In genomic region chr3:188595890-188596376, GRCh38 we compare ENCODE assay signal across 15 cellular contexts.
A peak's percentile ranks its signal among the peaks of the same experiment; 100 is the strongest.
DNase-seq lines count a peak whose midpoint lies in the region; ATAC-seq and TF ChIP-seq lines count a peak whose summit lies in the region.
"Had no signal": no experiment of that assay in that cellular context is flagged by ENCODE, and none has a peak within 500 bp of the region (broad histone marks: within the 10 kb centered on the region; RNA-seq: fewer than 3 reads in every experiment).

No MANE protein-coding gene starts in this region.

- peak in 2 of 4 donors; percentile 43 to 53 for ATAC-seq in heart left ventricle
- no peak for ATAC-seq in GM19455 (IDR thresholded peaks at IDR 0.05; ENCODE audit: unreplicated experiment)
- ATAC-seq in CD8-positive, alpha-beta T cell, result no peak
- no peak for ATAC-seq in HG02981 (IDR thresholded peaks at IDR 0.05; ENCODE audit: unreplicated experiment)
- ATAC-seq: A549; activated T-helper 17 cell treated with anti-CD3 and anti-CD28 coated beads, Interleukin-2, amount 50 U/mL, for 72 hours; HepG2; stimulated activated effector memory CD8-positive, alpha-beta T cell treated with anti-CD3 and anti-CD28 coated beads, Interleukin-12 subunit alpha, Interleukin-12 subunit beta, amount 100 ng/mL, for 72 hours; WTC11 had no signal

- no peak overlapping the region for H3K27ac Mint-ChIP-seq in CD8-positive, alpha-beta T cell
- H3K27ac Mint-ChIP-seq: activated T-helper 17 cell treated with anti-CD3 and anti-CD28 coated beads, Interleukin-2, amount 50 U/mL, for 72 hours; dendritic cell treated with granulocyte-macrophage colony-stimulating factor and Interleukin-4, amounts not matched to agents 40 ng/mL and 50 ng/mL, for 4 days; stimulated activated effector memory CD8-positive, alpha-beta T cell treated with anti-CD3 and anti-CD28 coated beads, Interleukin-12 subunit alpha, Interleukin-12 subunit beta, amount 100 ng/mL, for 72 hours; WTC11 had no signal

- no peaks in the 10 kb centered on the region for H3K27me3 Mint-ChIP-seq in CD8-positive, alpha-beta T cell (ENCODE audit: low read depth)
- H3K27me3 Mint-ChIP-seq: activated T-helper 17 cell treated with anti-CD3 and anti-CD28 coated beads, Interleukin-2, amount 50 U/mL, for 72 hours; dendritic cell treated with granulocyte-macrophage colony-stimulating factor and Interleukin-4, amounts not matched to agents 40 ng/mL and 50 ng/mL, for 4 days had no signal

- peaks cover 0 to 43% (median 14%) of the 10 kb centered on the region in 12 donors for H3K4me1 ChIP-seq in heart left ventricle
- H3K4me1 ChIP-seq in left ventricle myocardium inferior, result peaks cover 45% of the 10 kb centered on the region
- H3K4me1 ChIP-seq in CD8-positive, alpha-beta T cell (ENCODE audit: insufficient read depth, low read length), result no peaks in the 10 kb centered on the region

- no peaks in the 10 kb centered on the region for H3K4me1 Mint-ChIP-seq in CD8-positive, alpha-beta T cell (ENCODE audit: low read depth)
- H3K4me1 Mint-ChIP-seq: activated T-helper 17 cell treated with anti-CD3 and anti-CD28 coated beads, Interleukin-2, amount 50 U/mL, for 72 hours; WTC11 had no signal

- no peaks in the 10 kb centered on the region for H3K9me3 Mint-ChIP-seq in CD8-positive, alpha-beta T cell
- H3K9me3 Mint-ChIP-seq: activated T-helper 17 cell treated with anti-CD3 and anti-CD28 coated beads, Interleukin-2, amount 50 U/mL, for 72 hours; dendritic cell treated with granulocyte-macrophage colony-stimulating factor and Interleukin-4, amounts not matched to agents 40 ng/mL and 50 ng/mL, for 4 days; stimulated activated effector memory CD8-positive, alpha-beta T cell treated with anti-CD3 and anti-CD28 coated beads, Interleukin-12 subunit alpha, Interleukin-12 subunit beta, amount 100 ng/mL, for 72 hours; WTC11 had no signal

- no peak for TF ChIP-seq CTCF in heart left ventricle (IDR thresholded peaks at IDR 0.05)
- no peak for TF ChIP-seq CTCF in astrocyte of the spinal cord (IDR thresholded peaks at IDR 0.05; ENCODE audit: low read depth, low read length)
- no peak for TF ChIP-seq CTCF in left ventricle myocardium inferior (IDR thresholded peaks at IDR 0.05; ENCODE audit: borderline replicate concordance)
- no peak for TF ChIP-seq CTCF in CD8-positive, alpha-beta T cell (IDR thresholded peaks at IDR 0.05)

- in situ Hi-C loops in astrocyte of the spinal cord (cut with HindIII; ENCODE audit: low sequenced_read_pairs), result no loop called here

- H3K4me3 ChIP-seq in heart left ventricle (peak overlapping the region in 3 of 12 donors; percentile 0 to 14 (median 8)), astrocyte of the spinal cord (ENCODE audit: low read depth, low read length) (no peak overlapping the region), left ventricle myocardium inferior (peak overlapping the region; percentile 15)
- no peak overlapping the region for H3K4me3 ChIP-seq in CD8-positive, alpha-beta T cell (ENCODE audit: low read depth, low read length)
- H3K4me3 ChIP-seq: A549 had no signal

- H3K27ac ChIP-seq in heart left ventricle (peak overlapping the region in 10 of 12 donors; percentile 3 to 59 (median 47)), left ventricle myocardium inferior (replicated peaks) (peak overlapping the region; percentile 68)
- no peak overlapping the region for H3K27ac ChIP-seq in CD8-positive, alpha-beta T cell (ENCODE audit: low read depth, low read length)
- H3K27ac ChIP-seq: A549 had no signal

- intact Hi-C loops in heart left ventricle (cut with DNase I), result loop anchor here in 1 of 10 donors (10.0 kb wide), 1 partner anchor 851 kb away; the partner anchor contains the start of gene BCL6
- intact Hi-C loops in cardiac septum (cut with DNase I), result loop anchor here (5.0 kb wide), 1 partner anchor 859 kb away; no protein-coding TSS in a partner anchor
- intact Hi-C loops in left ventricle myocardium inferior (cut with micrococcal nuclease), result no loop called here
- intact Hi-C loops in CD8-positive, alpha-beta T cell (cut with DNase I, micrococcal nuclease), result no loop called here

- POLR2A ChIA-PET in CD8-positive, alpha-beta T cell (lab: Charles Lee), result no interaction called here

- no peak for TF ChIP-seq POLR2A in heart left ventricle (IDR thresholded peaks at IDR 0.05)

- H3K36me3 ChIP-seq in heart left ventricle, result no peaks in the 10 kb centered on the region
- no peaks in the 10 kb centered on the region for H3K36me3 ChIP-seq in left ventricle myocardium inferior
- no peaks in the 10 kb centered on the region for H3K36me3 ChIP-seq in CD8-positive, alpha-beta T cell (ENCODE audit: insufficient read depth, low read length)

- no peak overlapping the region for H3K4me3 Mint-ChIP-seq in CD8-positive, alpha-beta T cell
- H3K4me3 Mint-ChIP-seq: activated T-helper 17 cell treated with anti-CD3 and anti-CD28 coated beads, Interleukin-2, amount 50 U/mL, for 72 hours; dendritic cell treated with granulocyte-macrophage colony-stimulating factor and Interleukin-4, amounts not matched to agents 40 ng/mL and 50 ng/mL, for 4 days; stimulated activated effector memory CD8-positive, alpha-beta T cell treated with anti-CD3 and anti-CD28 coated beads, Interleukin-12 subunit alpha, Interleukin-12 subunit beta, amount 100 ng/mL, for 72 hours; WTC11 had no signal

- H3K27me3 ChIP-seq in heart left ventricle (no peaks in the 10 kb centered on the region), left ventricle myocardium inferior (ENCODE audit: low read depth) (no peaks in the 10 kb centered on the region)
- no peaks in the 10 kb centered on the region for H3K27me3 ChIP-seq in CD8-positive, alpha-beta T cell (ENCODE audit: insufficient read depth, low read length)

- WGBS in heart left ventricle, 4 donors, result 37 to 56% (median 47%) methylated on average over 5 of the region's 5 CpGs

- CTCF ChIA-PET in CD8-positive, alpha-beta T cell (lab: Charles Lee), result interaction anchor here (1.2 kb wide), 2 partner anchors 850 to 855 kb away, joined by 3 to 4 read pairs; partner anchors contain the start of gene BCL6

- no peaks in the 10 kb centered on the region for H3K36me3 Mint-ChIP-seq in CD8-positive, alpha-beta T cell
- H3K36me3 Mint-ChIP-seq: WTC11 had no signal

- DNase-seq in heart left ventricle, result no peak
- DNase-seq in cardiac septum (ENCODE audit: low spot score), result no peak
- peak; percentile 89 for DNase-seq in astrocyte of the spinal cord (ENCODE audit: low read depth, low spot score)
- DNase-seq in left ventricle myocardium inferior, result no peak
- no peak for DNase-seq in stimulated activated CD4-positive, alpha-beta T cell treated with anti-CD3 and anti-CD28 coated beads, Interleukin-12 subunit alpha, Interleukin-12 subunit beta, amount 100 ng/mL, for 4 hours
- no peak for DNase-seq in CD8-positive, alpha-beta T cell
- DNase-seq: NCI-H2171 treated with DMSO at 0.1 percent for 48 hours had no signal

- H3K9me3 ChIP-seq in heart left ventricle (no peaks in the 10 kb centered on the region), left ventricle myocardium inferior (replicated peaks) (no peaks in the 10 kb centered on the region)
- no peaks in the 10 kb centered on the region for H3K9me3 ChIP-seq in CD8-positive, alpha-beta T cell (ENCODE audit: low read length)
- H3K9me3 ChIP-seq: A549 had no signal
